In the genomic region with DNA sequence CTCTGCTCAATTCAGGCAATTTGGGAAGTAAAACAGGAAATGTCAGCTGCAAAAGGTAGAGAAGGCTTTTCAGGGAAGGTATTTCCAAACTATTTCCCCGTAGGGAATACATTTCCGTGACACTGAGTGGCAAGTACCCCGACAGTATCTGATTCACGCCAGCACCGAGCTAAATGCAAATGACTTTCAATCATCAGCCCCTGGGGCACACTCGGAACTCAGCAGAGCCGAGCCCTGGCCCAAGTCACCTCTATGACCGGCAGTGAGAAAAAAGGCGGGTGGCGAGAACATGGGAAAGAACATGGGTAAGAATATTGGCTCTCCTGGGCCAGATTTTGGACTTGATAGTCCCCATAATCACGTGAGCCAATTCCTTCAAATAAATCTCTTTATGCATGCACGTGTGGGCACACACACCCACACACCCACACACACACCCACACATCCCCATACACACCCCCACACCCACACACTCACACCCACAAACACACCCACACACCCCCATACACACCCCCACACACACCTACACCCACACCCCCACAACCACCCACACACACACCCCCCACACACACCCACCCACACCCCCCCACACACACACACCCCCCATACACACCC, we compare ENCODE assay signal across 32 cellular contexts. TPM values are rescaled to one million over a fixed set of nuclear protein-coding genes. Genes with fewer than 3 reads are reported as not detected.
DNase-seq lines count a peak whose midpoint lies in the region; ATAC-seq and TF ChIP-seq lines count a peak whose summit lies in the region.
"Had no signal": no experiment of that assay in that cellular context is flagged by ENCODE, and none has a peak within 500 bp of the region (broad histone marks: within the 10 kb centered on the region; RNA-seq: fewer than 3 reads in every experiment).

No MANE protein-coding gene starts in this region.

- H3K27me3 Mint-ChIP-seq in activated CD8-positive, alpha-beta T cell treated with anti-CD3 and anti-CD28 coated beads for 36 hours = no peaks in the 10 kb centered on the region
- no peaks in the 10 kb centered on the region for H3K27me3 Mint-ChIP-seq in activated CD8-positive, alpha-beta T cell treated with anti-CD3 and anti-CD28 coated beads, Interleukin-2, amount 10 ng/mL, durations not matched to agents 7 days and 5 days (ENCODE audit: low read depth)
- peaks cover 3 to 8% of the 10 kb centered on the region in 2 donors for H3K27me3 Mint-ChIP-seq in CD8-positive, alpha-beta memory T cell

- no peaks in the 10 kb centered on the region for H3K4me1 Mint-ChIP-seq in activated CD8-positive, alpha-beta T cell treated with anti-CD3 and anti-CD28 coated beads for 36 hours (ENCODE audit: low read depth)
- H3K4me1 Mint-ChIP-seq in activated CD8-positive, alpha-beta T cell treated with anti-CD3 and anti-CD28 coated beads, Interleukin-2, amount 10 ng/mL, durations not matched to agents 7 days and 5 days (ENCODE audit: low read depth) = no peaks in the 10 kb centered on the region
- no peaks in the 10 kb centered on the region for H3K4me1 Mint-ChIP-seq in stimulated activated effector memory CD8-positive, alpha-beta T cell treated with anti-CD3 and anti-CD28 coated beads, Interleukin-12 subunit alpha, Interleukin-12 subunit beta, amount 100 ng/mL, for 72 hours
- peaks cover 0 to 5% (median 0%) of the 10 kb centered on the region in 3 donors for H3K4me1 Mint-ChIP-seq in CD8-positive, alpha-beta memory T cell
- H3K4me1 Mint-ChIP-seq: CD4-positive, CD25-positive, alpha-beta regulatory T cell had no signal

- H3K4me3 ChIP-seq in Karpas-422 (ENCODE audit: low read length) (no peak overlapping the region), heart right ventricle (no peak overlapping the region)
- H3K4me3 ChIP-seq in CD8-positive, alpha-beta memory T cell (ENCODE audit: low read length) = no peak overlapping the region
- H3K4me3 ChIP-seq: gastrocnemius medialis, hepatocyte, Peyer's patch, thoracic aorta, uterus had no signal

- peak overlapping the region; percentile 38 for H3K27ac Mint-ChIP-seq in activated CD8-positive, alpha-beta T cell treated with anti-CD3 and anti-CD28 coated beads for 36 hours
- H3K27ac Mint-ChIP-seq in activated CD8-positive, alpha-beta T cell treated with anti-CD3 and anti-CD28 coated beads, Interleukin-2, amount 10 ng/mL, durations not matched to agents 7 days and 5 days = no peak overlapping the region
- H3K27ac Mint-ChIP-seq in stimulated activated effector memory CD8-positive, alpha-beta T cell treated with anti-CD3 and anti-CD28 coated beads, Interleukin-12 subunit alpha, Interleukin-12 subunit beta, amount 100 ng/mL, for 72 hours = peak overlapping the region; percentile 48
- peak overlapping the region in 1 of 8 donors; percentile 27 for H3K27ac Mint-ChIP-seq in CD8-positive, alpha-beta memory T cell
- H3K27ac Mint-ChIP-seq: CD4-positive, CD25-positive, alpha-beta regulatory T cell had no signal

- in situ Hi-C loops in GM13977 (cut with MboI; ENCODE audit: low pct_unique_long_range_greater_than_20kb, low sequenced_read_pairs, unreplicated experiment) = no loop called here

- H3K27me3 ChIP-seq in Karpas-422 (ENCODE audit: low read length) = no peaks in the 10 kb centered on the region
- H3K27me3 ChIP-seq in heart right ventricle = peaks cover 0 to 8% (median 0%) of the 10 kb centered on the region in 7 donors
- H3K27me3 ChIP-seq in CD8-positive, alpha-beta memory T cell (ENCODE audit: insufficient read depth, low read length, poor library complexity, severe bottlenecking) = no peaks in the 10 kb centered on the region
- H3K27me3 ChIP-seq: brain microvascular endothelial cell, gastrocnemius medialis, hepatocyte, Peyer's patch, uterus had no signal

- no peaks in the 10 kb centered on the region for H3K79me2 ChIP-seq in Karpas-422 (ENCODE audit: low read length)
- H3K79me2 ChIP-seq: hepatocyte had no signal

- no peaks in the 10 kb centered on the region for H3K9me3 ChIP-seq in Karpas-422 (ENCODE audit: low read length)
- no peaks in the 10 kb centered on the region for H3K9me3 ChIP-seq in heart right ventricle
- no peaks in the 10 kb centered on the region for H3K9me3 ChIP-seq in CD8-positive, alpha-beta memory T cell (ENCODE audit: low read length)
- H3K9me3 ChIP-seq: gastrocnemius medialis, Peyer's patch, thoracic aorta, uterus had no signal

- no peaks in the 10 kb centered on the region for H3K36me3 Mint-ChIP-seq in activated CD8-positive, alpha-beta T cell treated with anti-CD3 and anti-CD28 coated beads for 36 hours (ENCODE audit: low read depth)
- no peaks in the 10 kb centered on the region for H3K36me3 Mint-ChIP-seq in activated CD8-positive, alpha-beta T cell treated with anti-CD3 and anti-CD28 coated beads, Interleukin-2, amount 10 ng/mL, durations not matched to agents 7 days and 5 days (ENCODE audit: low read depth)
- H3K36me3 Mint-ChIP-seq in stimulated activated effector memory CD8-positive, alpha-beta T cell treated with anti-CD3 and anti-CD28 coated beads, Interleukin-12 subunit alpha, Interleukin-12 subunit beta, amount 100 ng/mL, for 72 hours = peaks cover 20% of the 10 kb centered on the region
- H3K36me3 Mint-ChIP-seq in CD8-positive, alpha-beta memory T cell = no peaks in the 10 kb centered on the region
- H3K36me3 Mint-ChIP-seq: CD4-positive, CD25-positive, alpha-beta regulatory T cell had no signal

- TF ChIP-seq CTCF in activated CD8-positive, alpha-beta T cell treated with anti-CD3 and anti-CD28 coated beads for 36 hours (IDR thresholded peaks at IDR 0.05) = no peak
- TF ChIP-seq CTCF in heart right ventricle (IDR thresholded peaks at IDR 0.05) (no peak), GM13977 (IDR thresholded peaks at IDR 0.05; ENCODE audit: extremely low read depth, insufficient read depth, missing control alignments) (no peak)

- no peaks in the 10 kb centered on the region for H3K9me2 ChIP-seq in Karpas-422 (replicated peaks; ENCODE audit: insufficient read depth, low read length)

- 36 to 47% methylated on average over 12 of the region's 12 CpGs for WGBS in heart right ventricle, 2 donors

- CTCF ChIA-PET in activated CD8-positive, alpha-beta T cell treated with anti-CD3 and anti-CD28 coated beads for 36 hours (lab: Charles Lee) = interaction anchor here (1.0 kb wide), 1 partner anchor 86 kb away, joined by 4 read pairs; no protein-coding TSS in a partner anchor
- CTCF ChIA-PET in activated CD8-positive, alpha-beta T cell treated with anti-CD3 and anti-CD28 coated beads, Interleukin-2, amount 10 ng/mL, durations not matched to agents 7 days and 5 days (lab: Charles Lee) = no interaction called here
- CTCF ChIA-PET in CD8-positive, alpha-beta memory T cell (lab: Charles Lee) = no interaction called here

- POLR2A ChIA-PET in activated CD8-positive, alpha-beta T cell treated with anti-CD3 and anti-CD28 coated beads for 36 hours (lab: Charles Lee) = no interaction called here
- POLR2A ChIA-PET in activated CD8-positive, alpha-beta T cell treated with anti-CD3 and anti-CD28 coated beads, Interleukin-2, amount 10 ng/mL, durations not matched to agents 7 days and 5 days (lab: Charles Lee) = no interaction called here
- POLR2A ChIA-PET in CD8-positive, alpha-beta memory T cell (lab: Charles Lee) = no interaction called here

- ATAC-seq in activated CD8-positive, alpha-beta T cell treated with anti-CD3 and anti-CD28 coated beads for 36 hours = no peak
- ATAC-seq in activated CD8-positive, alpha-beta T cell treated with anti-CD3 and anti-CD28 coated beads, Interleukin-2, amount 10 ng/mL, durations not matched to agents 7 days and 5 days = no peak
- ATAC-seq in heart right ventricle = peak in 5 of 8 donors; percentile 22 to 45 (median 29)
- no peak for ATAC-seq in stimulated activated effector memory CD8-positive, alpha-beta T cell treated with anti-CD3 and anti-CD28 coated beads, Interleukin-12 subunit alpha, Interleukin-12 subunit beta, amount 100 ng/mL, for 72 hours
- ATAC-seq: HCT116, HepG2 had no signal

- H3K27ac ChIP-seq in Karpas-422 (ENCODE audit: low read length) (no peak overlapping the region), heart right ventricle (peak overlapping the region; percentile 70 to 94 (median 88))
- H3K27ac ChIP-seq in CD8-positive, alpha-beta memory T cell (ENCODE audit: low read depth, low read length) = no peak overlapping the region
- H3K27ac ChIP-seq: brain microvascular endothelial cell, hepatocyte, Peyer's patch, thoracic aorta, uterus, VCaP had no signal

- no peaks in the 10 kb centered on the region for H4K20me1 ChIP-seq in Karpas-422 (ENCODE audit: insufficient read depth, low read depth, low read length)

- intact Hi-C loops in activated CD8-positive, alpha-beta T cell treated with anti-CD3 and anti-CD28 coated beads for 36 hours (cut with micrococcal nuclease) = no loop called here
- intact Hi-C loops in heart right ventricle (cut with DNase I) = loop anchor here in 3 of 10 donors (2.0 to 5.0 kb wide), 3 partner anchors 85 to 215 kb away; no protein-coding TSS in a partner anchor

- H3K4me1 ChIP-seq in Karpas-422 (ENCODE audit: low read length) = peaks cover 3% of the 10 kb centered on the region; the same call in 1 of the 2 replicates
- peaks cover 9 to 48% (median 37%) of the 10 kb centered on the region in 9 donors for H3K4me1 ChIP-seq in heart right ventricle
- H3K4me1 ChIP-seq in CD8-positive, alpha-beta memory T cell (ENCODE audit: insufficient read depth, low read length) = no peaks in the 10 kb centered on the region
- H3K4me1 ChIP-seq: Peyer's patch, uterus had no signal

- H3K4me3 Mint-ChIP-seq in activated CD8-positive, alpha-beta T cell treated with anti-CD3 and anti-CD28 coated beads for 36 hours = no peak overlapping the region
- no peak overlapping the region for H3K4me3 Mint-ChIP-seq in activated CD8-positive, alpha-beta T cell treated with anti-CD3 and anti-CD28 coated beads, Interleukin-2, amount 10 ng/mL, durations not matched to agents 7 days and 5 days
- no peak overlapping the region for H3K4me3 Mint-ChIP-seq in stimulated activated effector memory CD8-positive, alpha-beta T cell treated with anti-CD3 and anti-CD28 coated beads, Interleukin-12 subunit alpha, Interleukin-12 subunit beta, amount 100 ng/mL, for 72 hours
- no peak overlapping the region for H3K4me3 Mint-ChIP-seq in CD8-positive, alpha-beta memory T cell
- H3K4me3 Mint-ChIP-seq: CD4-positive, CD25-positive, alpha-beta regulatory T cell; nephron had no signal

- no peak for DNase-seq in activated CD8-positive, alpha-beta T cell treated with anti-CD3 and anti-CD28 coated beads for 36 hours
- no peak for DNase-seq in activated CD8-positive, alpha-beta T cell treated with anti-CD3 and anti-CD28 coated beads, Interleukin-2, amount 10 ng/mL, durations not matched to agents 7 days and 5 days
- DNase-seq in Karpas-422 = peak; percentile 50
- DNase-seq in heart right ventricle = no peak
- no peak for DNase-seq in stimulated activated effector memory CD8-positive, alpha-beta T cell treated with anti-CD3 and anti-CD28 coated beads, Interleukin-12 subunit alpha, Interleukin-12 subunit beta, amount 100 ng/mL, for 72 hours (ENCODE audit: low spot score in 2 of 2)
- DNase-seq in GM13977 (ENCODE audit: low spot score) = no peak
- DNase-seq in GM19240 (ENCODE audit: insufficient read length, low spot score) = no peak
- DNase-seq in CD8-positive, alpha-beta memory T cell = no peak
- DNase-seq: 8988T; activated CD4-positive, alpha-beta T cell treated with anti-CD3 and anti-CD28 coated beads for 4 hours; activated naive CD4-positive, alpha-beta T cell treated with anti-CD3 and anti-CD28 coated beads, Interleukin-2, amount 50 U/mL, for 16 hours; activated T-cell treated with anti-CD3 and anti-CD28 coated beads, Interleukin-2, amount 50 U/mL, for 48 hours; amniotic stem cell; brain microvascular endothelial cell; CD4-positive, CD25-positive, alpha-beta regulatory T cell; mammary epithelial cell; MV-4-11; NCI-H1436; NCI-H2107; NCI-H748 treated with DMSO at 0.1 percent for 48 hours; Peyer's patch; stimulated activated naive CD4-positive, alpha-beta T cell; T-helper 9 cell; uterus had no signal

- no peak overlapping the region for H3K4me2 ChIP-seq in Karpas-422 (ENCODE audit: low read depth, low read length, poor library complexity, severe bottlenecking)
- H3K4me2 ChIP-seq: hepatocyte had no signal

- H3K36me3 ChIP-seq in Karpas-422 (ENCODE audit: insufficient read depth, low read length) (no peaks in the 10 kb centered on the region), heart right ventricle (no peaks in the 10 kb centered on the region)
- H3K36me3 ChIP-seq in CD8-positive, alpha-beta memory T cell (ENCODE audit: insufficient read depth, low read length) = no peaks in the 10 kb centered on the region
- H3K36me3 ChIP-seq: brain microvascular endothelial cell, gastrocnemius medialis, Peyer's patch, thoracic aorta, uterus had no signal

- H3K9me3 Mint-ChIP-seq in activated CD8-positive, alpha-beta T cell treated with anti-CD3 and anti-CD28 coated beads for 36 hours = no peaks in the 10 kb centered on the region
- H3K9me3 Mint-ChIP-seq in activated CD8-positive, alpha-beta T cell treated with anti-CD3 and anti-CD28 coated beads, Interleukin-2, amount 10 ng/mL, durations not matched to agents 7 days and 5 days (ENCODE audit: insufficient read depth) = no peaks in the 10 kb centered on the region
- H3K9me3 Mint-ChIP-seq in stimulated activated effector memory CD8-positive, alpha-beta T cell treated with anti-CD3 and anti-CD28 coated beads, Interleukin-12 subunit alpha, Interleukin-12 subunit beta, amount 100 ng/mL, for 72 hours = no peaks in the 10 kb centered on the region
- H3K9me3 Mint-ChIP-seq in CD8-positive, alpha-beta memory T cell = no peaks in the 10 kb centered on the region
- H3K9me3 Mint-ChIP-seq: CD4-positive, CD25-positive, alpha-beta regulatory T cell; nephron had no signal

- no peak overlapping the region for H2AFZ ChIP-seq in Karpas-422 (ENCODE audit: low read length)
- H2AFZ ChIP-seq: hepatocyte had no signal

- no peak overlapping the region for H3K9ac ChIP-seq in Karpas-422 (ENCODE audit: low read length)

RNA-seq across cellular contexts. Expression of a gene that starts 43.0 kb away (rescaled TPM):
- total RNA-seq in activated CD8-positive, alpha-beta T cell treated with anti-CD3 and anti-CD28 coated beads for 36 hours = under 1 TPM in 1 of 2 experiments, not detected in 1; 0.11 TPM
- total RNA-seq in activated CD8-positive, alpha-beta T cell treated with anti-CD3 and anti-CD28 coated beads, Interleukin-2, amount 10 ng/mL, durations not matched to agents 7 days and 5 days = under 1 TPM; 0.63 to 0.68 TPM
- 5.7 and 7.6 TPM in 2 replicates for total RNA-seq in Karpas-422 (2014; rRNA removed; shearing (Covaris generic); ENCODE audit: low replicate concordance)
- total RNA-seq in heart right ventricle = 10 to 100 TPM in 9 of 10 donors, 1 to 10 TPM in 1; 9.8 to 29.0 (median 18.8) TPM
- polyA plus RNA-seq in heart right ventricle = 1 to 10 TPM; 8.9 to 9.6 TPM
- under 1 TPM; 0.20 to 0.28 TPM for total RNA-seq in CD8-positive, alpha-beta memory T cell
- not detected for polyA plus RNA-seq in CD8-positive, alpha-beta memory T cell
- total RNA-seq: CD4-positive, CD25-positive, alpha-beta regulatory T cell; HepG2; pulmonary artery endothelial cell had no signal
- polyA plus RNA-seq: CD4-positive, CD25-positive, alpha-beta regulatory T cell; HepG2 had no signal

Comparison
In these comparisons a context has a peak if more than half of its experiments do, and no peak if none do; other contexts are left out.
1. ATAC-seq: peak in heart right ventricle (5 of 8); none in activated CD8-positive, alpha-beta T cell treated with anti-CD3 and anti-CD28 coated beads for 36 hours (single experiment), activated CD8-positive, alpha-beta T cell treated with anti-CD3 and anti-CD28 coated beads, Interleukin-2, amount 10 ng/mL, durations not matched to agents 7 days and 5 days (single experiment) and stimulated activated effector memory CD8-positive, alpha-beta T cell treated with anti-CD3 and anti-CD28 coated beads, Interleukin-12 subunit alpha, Interleukin-12 subunit beta, amount 100 ng/mL, for 72 hours (single experiment).
2. H3K27ac ChIP-seq: peak in heart right ventricle (10 of 10); none in Karpas-422 (single experiment) and CD8-positive, alpha-beta memory T cell (single experiment).